In genomic region chr1:58104960-58105359, GRCh38 we compare ENCODE assay signal across 13 cellular contexts.
DNase-seq lines count a peak whose midpoint lies in the region; ATAC-seq and TF ChIP-seq lines count a peak whose summit lies in the region.
"Had no signal": no experiment of that assay in that cellular context is flagged by ENCODE, and none has a peak within 500 bp of the region (broad histone marks: within the 10 kb centered on the region; RNA-seq: fewer than 3 reads in every experiment).

No MANE protein-coding gene starts in this region.

- H3K4me3 Mint-ChIP-seq in activated CD4-positive, alpha-beta T cell treated with anti-CD3 and anti-CD28 coated beads for 36 hours: no peak overlapping the region
- H3K4me3 Mint-ChIP-seq: immature natural killer cell had no signal

- H3K27ac Mint-ChIP-seq in activated CD4-positive, alpha-beta T cell treated with anti-CD3 and anti-CD28 coated beads for 36 hours: no peak overlapping the region
- H3K27ac Mint-ChIP-seq: immature natural killer cell had no signal

- DNase-seq in left kidney (ENCODE audit: low read depth, low spot score) (peak; percentile 4), lower leg skin (ENCODE audit: low spot score in 2 of 2) (no peak), HuH-7 (ENCODE audit: low spot score) (no peak)
- no peak for DNase-seq in activated CD4-positive, alpha-beta T cell treated with anti-CD3 and anti-CD28 coated beads for 36 hours
- DNase-seq: activated CD4-positive, CD25-positive, alpha-beta regulatory T cell treated with anti-CD3 and anti-CD28 coated beads, Interleukin-2, amount 50 U/mL, for 72 hours; esophagus squamous epithelium; immature natural killer cell; IMR-90; retina had no signal

- WGBS in lower leg skin, 2 donors: 46 to 55% methylated on average over 4 of the region's 4 CpGs

- no peaks in the 10 kb centered on the region for H3K36me3 Mint-ChIP-seq in activated CD4-positive, alpha-beta T cell treated with anti-CD3 and anti-CD28 coated beads for 36 hours (ENCODE audit: low read depth)
- H3K36me3 Mint-ChIP-seq: immature natural killer cell had no signal

- no peaks in the 10 kb centered on the region for H3K27me3 Mint-ChIP-seq in activated CD4-positive, alpha-beta T cell treated with anti-CD3 and anti-CD28 coated beads for 36 hours

- ATAC-seq in GM18907 (IDR thresholded peaks at IDR 0.05; ENCODE audit: unreplicated experiment): peak; percentile 87
- ATAC-seq in GM21786 (IDR thresholded peaks at IDR 0.05; ENCODE audit: unreplicated experiment): peak; percentile 78
- peak; percentile 89 for ATAC-seq in HG03354 (IDR thresholded peaks at IDR 0.05; ENCODE audit: poor library complexity, severe bottlenecking, unreplicated experiment)
- ATAC-seq in activated CD4-positive, alpha-beta T cell treated with anti-CD3 and anti-CD28 coated beads for 36 hours: no peak

- no peaks in the 10 kb centered on the region for H3K4me1 Mint-ChIP-seq in activated CD4-positive, alpha-beta T cell treated with anti-CD3 and anti-CD28 coated beads for 36 hours
- H3K4me1 Mint-ChIP-seq: immature natural killer cell had no signal

- H3K9me3 Mint-ChIP-seq in activated CD4-positive, alpha-beta T cell treated with anti-CD3 and anti-CD28 coated beads for 36 hours (ENCODE audit: low read depth): no peaks in the 10 kb centered on the region

- CTCF ChIA-PET in activated CD4-positive, alpha-beta T cell treated with anti-CD3 and anti-CD28 coated beads for 36 hours (lab: Charles Lee): no interaction called here

- no peak overlapping the region for H3K4me3 ChIP-seq in lower leg skin (ENCODE audit: low read depth, poor library complexity, severe bottlenecking)
- H3K4me3 ChIP-seq: esophagus squamous epithelium, thoracic aorta had no signal

- intact Hi-C loops in activated CD4-positive, alpha-beta T cell treated with anti-CD3 and anti-CD28 coated beads for 36 hours (cut with DNase I, micrococcal nuclease): no loop called here
- intact Hi-C loops in lower leg skin (cut with DNase I; ENCODE audit: low total_unique reads): no loop called here

- POLR2A ChIA-PET in activated CD4-positive, alpha-beta T cell treated with anti-CD3 and anti-CD28 coated beads for 36 hours (lab: Charles Lee): no interaction called here

- no peak for TF ChIP-seq CTCF in lower leg skin (IDR thresholded peaks at IDR 0.05)

- no peak for TF ChIP-seq POLR2A in lower leg skin (IDR thresholded peaks at IDR 0.05)
